In genomic region chr16:89300311-89300975, GRCh38 we compare ENCODE assay signal across 9 cellular contexts.
DNase-seq lines count a peak whose midpoint lies in the region; ATAC-seq and TF ChIP-seq lines count a peak whose summit lies in the region.
"Had no signal": no experiment of that assay in that cellular context is flagged by ENCODE, and none has a peak within 500 bp of the region (broad histone marks: within the 10 kb centered on the region; RNA-seq: fewer than 3 reads in every experiment).

No MANE protein-coding gene starts in this region.

- H3K9me3 Mint-ChIP-seq in activated naive CD4-positive, alpha-beta T cell treated with anti-CD3 and anti-CD28 coated beads, Interleukin-2, amount 50 U/mL, for 24 hours = no peaks in the 10 kb centered on the region
- H3K9me3 Mint-ChIP-seq in endodermal cell = no peaks in the 10 kb centered on the region

- H3K27me3 ChIP-seq in endodermal cell (ENCODE audit: control insufficient read depth, insufficient read depth, low read length, poor library complexity, severe bottlenecking) (no peaks in the 10 kb centered on the region), muscle layer of duodenum (ENCODE audit: low read depth, low read length) (no peaks in the 10 kb centered on the region), upper lobe of right lung (no peaks in the 10 kb centered on the region)

- H3K4me1 ChIP-seq in endodermal cell (ENCODE audit: control insufficient read depth, insufficient read depth, low read length) = no peaks in the 10 kb centered on the region
- H3K4me1 ChIP-seq in muscle layer of duodenum (ENCODE audit: control insufficient read depth in 1 of 2, insufficient read depth in 2 of 2, low read length in 2 of 2) = peaks cover 6 to 27% of the 10 kb centered on the region in 2 donors
- H3K4me1 ChIP-seq in upper lobe of right lung = peaks cover 25% of the 10 kb centered on the region

- 86 to 89% methylated on average over 15 to 21 of the region's 21 CpGs for WGBS in endodermal cell (ENCODE audit: insufficient coverage in 1 of 2, insufficient read length in 1 of 2), 2 experiments

- TF ChIP-seq CTCF in endodermal cell (conservative IDR thresholded peaks at IDR 0.05) = peak; percentile 31
- no peak for TF ChIP-seq CTCF in upper lobe of right lung (IDR thresholded peaks at IDR 0.05)

- H3K9ac ChIP-seq in endodermal cell (ENCODE audit: extremely low read depth, low read length, poor library complexity, severe bottlenecking) = no peak overlapping the region

- H3K36me3 ChIP-seq in endodermal cell (ENCODE audit: control insufficient read depth, insufficient read depth, low read length) (peaks cover 36% of the 10 kb centered on the region), muscle layer of duodenum (ENCODE audit: control insufficient read depth in 1 of 2, insufficient read depth in 2 of 2, low read length in 2 of 2) (peaks cover 19 to 21% of the 10 kb centered on the region in 2 donors), upper lobe of right lung (peaks cover 31% of the 10 kb centered on the region)

- H3K4me3 ChIP-seq in endodermal cell (ENCODE audit: low read length) = no peak overlapping the region
- no peak overlapping the region for H3K4me3 ChIP-seq in muscle layer of duodenum (ENCODE audit: low read depth in 1 of 2, low read length in 2 of 2)
- H3K4me3 ChIP-seq in upper lobe of right lung = no peak overlapping the region

- H3K27ac ChIP-seq in endodermal cell (ENCODE audit: low read depth, low read length) = no peak overlapping the region
- peak overlapping the region; percentile 31 for H3K27ac ChIP-seq in muscle layer of duodenum (ENCODE audit: low read length)
- peak overlapping the region; percentile 25 for H3K27ac ChIP-seq in upper lobe of right lung

- H3K27ac Mint-ChIP-seq in activated naive CD4-positive, alpha-beta T cell treated with anti-CD3 and anti-CD28 coated beads, Interleukin-2, amount 50 U/mL, for 24 hours = peak overlapping the region; percentile 65
- H3K27ac Mint-ChIP-seq in endodermal cell = peak overlapping the region; percentile 69

- no peaks in the 10 kb centered on the region for H3K27me3 Mint-ChIP-seq in activated naive CD4-positive, alpha-beta T cell treated with anti-CD3 and anti-CD28 coated beads, Interleukin-2, amount 50 U/mL, for 24 hours
- no peaks in the 10 kb centered on the region for H3K27me3 Mint-ChIP-seq in endodermal cell (ENCODE audit: insufficient read depth)

- H3K4me1 Mint-ChIP-seq in activated naive CD4-positive, alpha-beta T cell treated with anti-CD3 and anti-CD28 coated beads, Interleukin-2, amount 50 U/mL, for 24 hours = peaks cover 60% of the 10 kb centered on the region
- peaks cover 14% of the 10 kb centered on the region for H3K4me1 Mint-ChIP-seq in endodermal cell

- intact Hi-C loops in upper lobe of right lung (cut with DNase I) = no loop called here

- H3K4me3 Mint-ChIP-seq in activated naive CD4-positive, alpha-beta T cell treated with anti-CD3 and anti-CD28 coated beads, Interleukin-2, amount 50 U/mL, for 24 hours = no peak overlapping the region
- H3K4me3 Mint-ChIP-seq in endodermal cell = no peak overlapping the region

- H3K36me3 Mint-ChIP-seq in activated naive CD4-positive, alpha-beta T cell treated with anti-CD3 and anti-CD28 coated beads, Interleukin-2, amount 50 U/mL, for 24 hours = peaks cover 8% of the 10 kb centered on the region
- peaks cover 39% of the 10 kb centered on the region for H3K36me3 Mint-ChIP-seq in endodermal cell (ENCODE audit: low read depth)

- peak; percentile 71 for ATAC-seq in upper lobe of right lung
- ATAC-seq in GM18517 (IDR thresholded peaks at IDR 0.05; ENCODE audit: unreplicated experiment) = no peak

- H3K9me3 ChIP-seq in endodermal cell (ENCODE audit: control insufficient read depth, low read length) (no peaks in the 10 kb centered on the region), muscle layer of duodenum (ENCODE audit: control insufficient read depth in 1 of 2, low read length in 2 of 2) (no peaks in the 10 kb centered on the region), upper lobe of right lung (no peaks in the 10 kb centered on the region)

- DNase-seq in activated naive CD4-positive, alpha-beta T cell treated with anti-CD3 and anti-CD28 coated beads, Interleukin-2, amount 50 U/mL, for 16 hours = no peak
- no peak for DNase-seq in endodermal cell
- no peak for DNase-seq in upper lobe of right lung
- no peak for DNase-seq in CD1c-positive myeloid dendritic cell (ENCODE audit: extremely low spot score)
- no peak for DNase-seq in HPDE6-E6E7 (ENCODE audit: extremely low spot score)
- DNase-seq: stimulated activated CD4-positive, alpha-beta T cell treated with anti-CD3 and anti-CD28 coated beads, Interleukin-1b, Interleukin-23, amount 100 ng/mL, for 48 hours had no signal
